In genomic region chr9:136482793-136483588, GRCh38 we compare ENCODE assay signal across 8 cellular contexts. TPM values are rescaled to one million over a fixed set of nuclear protein-coding genes. Genes with fewer than 3 reads are reported as not detected.
DNase-seq lines count a peak whose midpoint lies in the region; ATAC-seq and TF ChIP-seq lines count a peak whose summit lies in the region.

Gene SEC16A (minus strand): TSS chr9:136483040. CDS start chr9:136477615, 5,425 bp downstream.

- H3K79me1 ChIP-seq in H9 (ENCODE audit: insufficient read depth, low read depth, low read length, poor library complexity, severe bottlenecking), result peaks cover 4% of the 10 kb centered on the region

- H3K18ac ChIP-seq in H9 (ENCODE audit: insufficient read length, low read depth, low read length), result peak within 1 kb of the TSS; percentile 100

- TF ChIP-seq CTCF in H9 (conservative IDR thresholded peaks at IDR 0.05) (no peak), fibroblast of pulmonary artery (IDR thresholded peaks at IDR 0.05; ENCODE audit: low read length, missing control alignments) (no peak)

- H3K27me3 ChIP-seq in H9 (ENCODE audit: insufficient read depth, low read length), result no peaks in the 10 kb centered on the region

- H3K36me3 Mint-ChIP-seq in H9 (ENCODE audit: insufficient read depth in 1 of 3, low read depth in 3 of 3), result peaks cover 6 to 15% (median 12%) of the 10 kb centered on the region in 3 experiments; a peak in 6 of 7 replicates
- peaks cover 9% of the 10 kb centered on the region for H3K36me3 Mint-ChIP-seq in natural killer cell treated with Interleukin-12 subunit alpha and Interleukin-12 subunit beta and Interleukin-15 and Interleukin-18, amount 100 ng/mL, for 72 hours

- peaks cover 11% of the 10 kb centered on the region for H3K23me2 ChIP-seq in H9 (ENCODE audit: insufficient read length, low read depth, low read length, poor library complexity, severe bottlenecking)

- peak; percentile 84 to 87 for ATAC-seq in natural killer cell treated with Interleukin-12 subunit alpha and Interleukin-12 subunit beta and Interleukin-15 and Interleukin-18, amount 100 ng/mL, for 72 hours

- TF ChIP-seq POLR2A in Raji (IDR thresholded peaks at IDR 0.05; ENCODE audit: insufficient read depth, low read depth, low read length), result peak; percentile 76

- H3K27ac ChIP-seq in H9 (ENCODE audit: insufficient read length, low read depth, low read length), result peak within 1 kb of the TSS; percentile 95

- no peak within 1 kb of the TSS for H4K91ac ChIP-seq in H9 (ENCODE audit: insufficient read length, low read depth, low read length)

- H3K27ac Mint-ChIP-seq in H9, result peak within 1 kb of the TSS; percentile 95 to 100 (median 99); a peak in 6 of 7 replicates
- peak within 1 kb of the TSS; percentile 95 to 96 for H3K27ac Mint-ChIP-seq in natural killer cell treated with Interleukin-12 subunit alpha and Interleukin-12 subunit beta and Interleukin-15 and Interleukin-18, amount 100 ng/mL, for 72 hours

- H3K9me3 Mint-ChIP-seq in H9, result no peaks in the 10 kb centered on the region
- no peaks in the 10 kb centered on the region for H3K9me3 Mint-ChIP-seq in natural killer cell treated with Interleukin-12 subunit alpha and Interleukin-12 subunit beta and Interleukin-15 and Interleukin-18, amount 100 ng/mL, for 72 hours

- H3K4me1 ChIP-seq in H9 (ENCODE audit: insufficient read depth, low read length), result peaks cover 3% of the 10 kb centered on the region; the same call in 1 of the 2 replicates

- no peak within 1 kb of the TSS for H2BK5ac ChIP-seq in H9 (ENCODE audit: insufficient read length, low read length)

- no peak within 1 kb of the TSS for H3K56ac ChIP-seq in H9 (ENCODE audit: insufficient read length, low read depth, low read length)

- H3K27me3 Mint-ChIP-seq in H9 (ENCODE audit: low read depth), result no peaks in the 10 kb centered on the region
- no peaks in the 10 kb centered on the region for H3K27me3 Mint-ChIP-seq in natural killer cell treated with Interleukin-12 subunit alpha and Interleukin-12 subunit beta and Interleukin-15 and Interleukin-18, amount 100 ng/mL, for 72 hours

- H4K5ac ChIP-seq in H9 (ENCODE audit: insufficient read length, low read depth, low read length), result no peak within 1 kb of the TSS

- H3T11ph ChIP-seq in H9 (ENCODE audit: low read length), result peak within 1 kb of the TSS; percentile 59

- H4K20me1 ChIP-seq in H9 (ENCODE audit: control insufficient read depth, insufficient read depth, insufficient read length), result peaks cover 2% of the 10 kb centered on the region

- peaks cover 35% of the 10 kb centered on the region for H3K79me2 ChIP-seq in H9 (ENCODE audit: insufficient read depth, low read length)

- no peak within 1 kb of the TSS for H2BK12ac ChIP-seq in H9 (ENCODE audit: insufficient read length, low read depth, low read length)

- DNase-seq in ELF-1 (ENCODE audit: low read depth, low spot score) (peak; percentile 96), H9 (peak; percentile 98), M059J (ENCODE audit: low read depth) (peak; percentile 94), fibroblast of pulmonary artery (ENCODE audit: low read depth) (peak; percentile 99)
- peak; percentile 100 for DNase-seq in activated T-helper 9 cell treated with anti-CD3 and anti-CD28 coated beads, Interleukin-2, amount 50 U/mL, for 16 hours (ENCODE audit: low read depth)
- DNase-seq in natural killer cell treated with Interleukin-12 subunit alpha and Interleukin-12 subunit beta and Interleukin-15 and Interleukin-18, amount 100 ng/mL, for 72 hours (ENCODE audit: low spot score), result peak; percentile 100
- peak; percentile 100 for DNase-seq in stimulated activated naive CD4-positive, alpha-beta T cell treated with Interleukin-2 at 50 U/mL for 16 hours (lab: John Stamatoyannopoulos, UW)

- H2BK20ac ChIP-seq in H9 (ENCODE audit: low read depth, low read length, poor library complexity, severe bottlenecking), result peak within 1 kb of the TSS; percentile 90

- peak within 1 kb of the TSS; percentile 97 for H3K9ac ChIP-seq in H9 (ENCODE audit: extremely low read depth, insufficient read length, low read length)

- H4K8ac ChIP-seq in H9 (replicated peaks; ENCODE audit: insufficient read length, low read depth, low read length), result no peak within 1 kb of the TSS

- H3K4ac ChIP-seq in H9 (ENCODE audit: low read depth, low read length), result no peak within 1 kb of the TSS; the same call in 1 of the 2 replicates

- H3K9me3 ChIP-seq in H9 (ENCODE audit: control insufficient read depth, low read depth, low read length), result no peaks in the 10 kb centered on the region

- H3K4me3 ChIP-seq in fibroblast of pulmonary artery (replicated peaks; ENCODE audit: low read depth, low read length), result peak within 1 kb of the TSS; percentile 96

- no peak within 1 kb of the TSS for H2BK15ac ChIP-seq in H9 (ENCODE audit: low read depth, low read length)

- H2AFZ ChIP-seq in H9 (ENCODE audit: low read length), result no peak within 1 kb of the TSS

- H3K4me2 ChIP-seq in H9 (ENCODE audit: insufficient read depth, insufficient read length, low read length), result peak within 1 kb of the TSS; percentile 94

- H3K23ac ChIP-seq in H9 (ENCODE audit: insufficient read length, low read depth, low read length), result no peak within 1 kb of the TSS

- H3K14ac ChIP-seq in H9 (ENCODE audit: insufficient read depth, low read length), result peak within 1 kb of the TSS; percentile 96

- peaks cover 8 to 14% of the 10 kb centered on the region in 2 experiments for H3K4me1 Mint-ChIP-seq in H9
- H3K4me1 Mint-ChIP-seq in natural killer cell treated with Interleukin-12 subunit alpha and Interleukin-12 subunit beta and Interleukin-15 and Interleukin-18, amount 100 ng/mL, for 72 hours (ENCODE audit: low read depth in 2 of 2), result peaks cover 19 to 26% of the 10 kb centered on the region in 2 donors

- peak within 1 kb of the TSS; percentile 71 for H2BK120ac ChIP-seq in H9 (ENCODE audit: low read depth, low read length, poor library complexity, severe bottlenecking)

- no peak within 1 kb of the TSS for H2AK5ac ChIP-seq in H9 (ENCODE audit: insufficient read length, low read length)

- peak within 1 kb of the TSS; percentile 93 to 96 for H3K4me3 Mint-ChIP-seq in H9
- peak within 1 kb of the TSS; percentile 96 for H3K4me3 Mint-ChIP-seq in natural killer cell treated with Interleukin-12 subunit alpha and Interleukin-12 subunit beta and Interleukin-15 and Interleukin-18, amount 100 ng/mL, for 72 hours

- no CpG with 5 or more reads among the region's 109 CpGs for WGBS in H9 (ENCODE audit: extremely low coverage, insufficient read length, low lambda C conversion rate)

RNA-seq across cellular contexts. Expression of gene SEC16A, which starts in this region (rescaled TPM):
- total RNA-seq in H9 (2021), result 52.1 and 56.4 TPM in 2 replicates
- total RNA-seq in M059J (2014; rRNA removed; shearing (Covaris generic)), result 20.7 and 42.6 TPM in 2 replicates
- total RNA-seq in natural killer cell treated with Interleukin-12 subunit alpha and Interleukin-12 subunit beta and Interleukin-15 and Interleukin-18, amount 100 ng/mL, for 72 hours, result 100 to 1,000 TPM; 104 to 121 TPM

Comparison
In these comparisons a context has a peak if more than half of its experiments do, and no peak if none do; other contexts are left out.
1. Peak in every context shown above with its lines: DNase-seq, ATAC-seq, H3K4me3 ChIP-seq and H3K27ac ChIP-seq.